16 cellular contexts compared by ENCODE assay signal in the genomic region with DNA sequence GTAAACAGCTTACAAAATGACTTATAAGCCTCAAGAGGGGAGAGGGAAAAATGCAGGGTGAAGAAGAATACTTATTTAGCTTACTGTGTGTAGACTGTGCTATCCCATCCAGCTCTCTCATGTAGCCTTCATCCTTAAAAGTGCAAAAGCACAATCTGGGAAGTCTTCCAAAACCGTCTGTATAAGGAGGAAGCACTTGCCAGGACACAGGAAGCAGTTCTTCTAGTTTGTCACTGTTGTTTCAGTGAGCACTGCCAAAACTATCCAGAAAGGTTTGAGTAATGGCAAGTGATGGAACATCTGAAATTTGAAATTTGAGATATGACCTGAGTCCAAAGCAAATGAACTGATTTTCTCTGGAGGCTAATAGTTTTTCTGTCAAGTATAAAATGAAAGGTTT.
DNase-seq lines count a peak whose midpoint lies in the region; FAIRE-seq and TF ChIP-seq lines count a peak whose summit lies in the region.
"Had no signal": no experiment of that assay in that cellular context is flagged by ENCODE, and none has a peak within 500 bp of the region (broad histone marks: within the 10 kb centered on the region; RNA-seq: fewer than 3 reads in every experiment).

No MANE protein-coding gene starts in this region.

- no peaks in the 10 kb centered on the region for H3K36me3 ChIP-seq in H1 (ENCODE audit: control insufficient read depth in 2 of 4, insufficient read depth in 4 of 4, low read length in 3 of 4)
- no peaks in the 10 kb centered on the region for H3K36me3 ChIP-seq in thymus (ENCODE audit: control insufficient read depth, insufficient read depth)
- H3K36me3 ChIP-seq: BLaER1 had no signal

- DNase-seq in NCI-H2171 treated with DMSO at 0.1 percent for 48 hours (lab: John Stamatoyannopoulos, UW) = peak; percentile 13
- no peak for DNase-seq in NCI-H2171 (lab: John Stamatoyannopoulos, UW)
- DNase-seq in NCI-H226 = peak; percentile 6
- DNase-seq in H1 (ENCODE audit: low read depth in 1 of 2, low spot score in 2 of 2) = no peak
- no peak for DNase-seq in NCI-H2107 (lab: John Stamatoyannopoulos, UW)
- no peak for DNase-seq in GM10248 (ENCODE audit: extremely low spot score)
- no peak for DNase-seq in GM03348 (ENCODE audit: low spot score)
- DNase-seq: CD8-positive, alpha-beta T cell; H7; NCI-H1417 treated with DMSO at 0.1 percent for 48 hours; NCI-H2029; NCI-H345 had no signal

- no peak overlapping the region for H2BK5ac ChIP-seq in H1 (ENCODE audit: low read depth, low read length)

- no peaks in the 10 kb centered on the region for H3K9me3 ChIP-seq in H1 (ENCODE audit: insufficient read depth in 2 of 2, low read depth in 1 of 2, low read length in 1 of 2)
- H3K9me3 ChIP-seq in thymus (ENCODE audit: control insufficient read depth) = no peaks in the 10 kb centered on the region
- H3K9me3 ChIP-seq: BLaER1 had no signal

- H3K23ac ChIP-seq in H1 (ENCODE audit: insufficient read length) = no peak overlapping the region

- H4K8ac ChIP-seq in H1 (ENCODE audit: extremely low read depth, insufficient read depth, low read length) = no peak overlapping the region

- no peak overlapping the region for H2BK20ac ChIP-seq in H1 (ENCODE audit: low read length)

- no peak overlapping the region for H2BK120ac ChIP-seq in H1 (replicated peaks; ENCODE audit: low read depth, low read length)

- FAIRE-seq in H1 (lab: Jason Lieb, UNC) = no peak
- FAIRE-seq: GM19239 had no signal

- H3K56ac ChIP-seq in H1 (replicated peaks; ENCODE audit: insufficient read length, low read depth, low read length) = no peak overlapping the region

- no peaks in the 10 kb centered on the region for H3K27me3 ChIP-seq in H1 (replicated peaks in 1 of 4; ENCODE audit: control insufficient read depth in 3 of 4, extremely low read depth in 1 of 4, insufficient read depth in 3 of 4, low read length in 3 of 4)
- H3K27me3 ChIP-seq in thymus (ENCODE audit: control insufficient read depth, insufficient read depth) = no peaks in the 10 kb centered on the region
- H3K27me3 ChIP-seq: BLaER1 had no signal

- POLR2A ChIA-PET in H1 (lab: Charles Lee; ENCODE audit: partially characterized antibody) (no interaction called here), GM10248 (lab: Yijun Ruan, JAX) (no interaction called here)

- WGBS in H1 (ENCODE audit: extremely low coverage in 1 of 2, insufficient coverage in 1 of 2, insufficient read length in 1 of 2, insufficient replicate concordance in 2 of 2, low coverage in 1 of 2, low lambda C conversion rate in 2 of 2, missing lambda C conversion rate in 1 of 2), 2 experiments = 71% methylated on average over 1 of the region's 1 CpG; no CpG with 5 or more reads in 1 of the 2 experiments
- WGBS in thymus = 11% methylated on average over 1 of the region's 1 CpG

- H3K9ac ChIP-seq in H1 (replicated peaks in 1 of 4; ENCODE audit: extremely low read depth in 1 of 4, low read depth in 3 of 4, low read length in 3 of 4) = no peak overlapping the region
- H3K9ac ChIP-seq: BLaER1 had no signal

- H3K27ac ChIP-seq in H1 (ENCODE audit: low read depth, low read length) = no peak overlapping the region
- H3K27ac ChIP-seq in thymus (ENCODE audit: low read depth) = peak overlapping the region; percentile 31
- H3K27ac ChIP-seq: BLaER1, SK-N-MC had no signal

- no peaks in the 10 kb centered on the region for H3K79me2 ChIP-seq in H1 (ENCODE audit: control insufficient read depth in 1 of 2, insufficient read depth in 2 of 2, low read length in 2 of 2)

- H3K4me1 ChIP-seq in H1 (replicated peaks in 1 of 4; ENCODE audit: control insufficient read depth in 3 of 4, insufficient read depth in 4 of 4, low read length in 3 of 4) (no peaks in the 10 kb centered on the region), thymus (ENCODE audit: control insufficient read depth, insufficient read depth, low read length) (no peaks in the 10 kb centered on the region)
- H3K4me1 ChIP-seq: BLaER1 had no signal

- no peak overlapping the region for H3K4me2 ChIP-seq in H1 (ENCODE audit: insufficient read depth in 1 of 2, low read depth in 2 of 2, low read length in 2 of 2)
- H3K4me2 ChIP-seq: BLaER1 had no signal

- H2AK5ac ChIP-seq in H1 (ENCODE audit: low read depth, low read length) = no peak overlapping the region

- H3K79me1 ChIP-seq in H1 (ENCODE audit: low read depth, low read length) = no peaks in the 10 kb centered on the region

- no peak overlapping the region for H4K91ac ChIP-seq in H1 (replicated peaks; ENCODE audit: insufficient read length, low read length)

- TF ChIP-seq POLR2A in H1 (IDR thresholded peaks at IDR 0.05; ENCODE audit: control extremely low read depth in 1 of 2, low read depth in 2 of 2, low read length in 2 of 2) = no peak

- CTCF ChIA-PET in H1 (lab: Charles Lee; ENCODE audit: partially characterized antibody) = interaction anchor here (0.7 to 1.4 kb wide), 2 partner anchors 56 to 97 kb away, joined by 3 read pairs; no protein-coding TSS in a partner anchor
- CTCF ChIA-PET in GM10248 (lab: Yijun Ruan, JAX) = no interaction called here

- H3K4ac ChIP-seq in H1 (replicated peaks; ENCODE audit: insufficient read length, low read depth, low read length) = no peak overlapping the region

- no peak for TF ChIP-seq RAD21 in H1 (IDR thresholded peaks at IDR 0.05 in 1 of 2, conservative IDR thresholded peaks at IDR 0.05 in 1 of 2; ENCODE audit: low read depth in 2 of 2, low read length in 2 of 2)

- no peak for TF ChIP-seq CTCF in H1 (IDR thresholded peaks at IDR 0.05; ENCODE audit: control extremely low read depth in 1 of 3, insufficient read depth in 1 of 3, low read depth in 1 of 3, low read length in 3 of 3)
- TF ChIP-seq CTCF in GM10248 (IDR thresholded peaks at IDR 0.05; ENCODE audit: control extremely low read depth, extremely low read depth, low read depth, missing control alignments) = no peak

- no peak overlapping the region for H2BK12ac ChIP-seq in H1 (ENCODE audit: low read depth, low read length)

- 0 out of 2 replicates have a peak overlapping the region, but pooled peaks have one; percentile 43 for H2AFZ ChIP-seq in H1 (ENCODE audit: low read length)

- H2BK15ac ChIP-seq in H1 (ENCODE audit: low read length) = no peak overlapping the region

- no peaks in the 10 kb centered on the region for H3K23me2 ChIP-seq in H1 (ENCODE audit: low read depth, low read length)

- no peak overlapping the region for H3K14ac ChIP-seq in H1 (ENCODE audit: insufficient read length)

- no peak overlapping the region for H4K5ac ChIP-seq in H1 (ENCODE audit: insufficient read length, low read depth, low read length)

- TF ChIP-seq EP300 in H1 (IDR thresholded peaks at IDR 0.05; ENCODE audit: borderline replicate concordance in 1 of 2, low read depth in 2 of 2, low read length in 2 of 2) = no peak

- no peaks in the 10 kb centered on the region for H4K20me1 ChIP-seq in H1 (replicated peaks in 1 of 2; ENCODE audit: control insufficient read depth in 1 of 2, insufficient read depth in 2 of 2, low read length in 2 of 2)
- H4K20me1 ChIP-seq: BLaER1 had no signal

- H3K18ac ChIP-seq in H1 (ENCODE audit: extremely low read depth, low read length) = no peak overlapping the region

- H3K4me3 ChIP-seq in H1 (ENCODE audit: extremely low read depth in 1 of 4, insufficient read depth in 2 of 4, low read depth in 3 of 4, low read length in 4 of 4) (no peak overlapping the region), thymus (ENCODE audit: low read length) (no peak overlapping the region)
- H3K4me3 ChIP-seq: BLaER1, SK-N-MC had no signal

TF ChIP-seq in H1, 55 proteins besides CTCF, POLR2A, EP300 and RAD21:
- TF ChIP-seq BRCA1 (IDR thresholded peaks at IDR 0.05; ENCODE audit: low read depth, low read length) (no peak), TEAD4 (IDR thresholded peaks at IDR 0.05; ENCODE audit: low read depth, low read length) (no peak), BCL11A (IDR thresholded peaks at IDR 0.05; ENCODE audit: low read depth in 2 of 2, low read length in 2 of 2) (no peak), TCF12 (IDR thresholded peaks at IDR 0.05; ENCODE audit: low read depth, low read length) (no peak), ZNF274 (IDR thresholded peaks at IDR 0.05; ENCODE audit: borderline replicate concordance, extremely low read depth, low read length) (no peak), KDM4A (IDR thresholded peaks at IDR 0.05; ENCODE audit: low read depth, low read length, severe bottlenecking) (no peak), RNF2 (IDR thresholded peaks at IDR 0.05; ENCODE audit: borderline replicate concordance, low read depth, low read length, missing control alignments, poor library complexity, severe bottlenecking) (no peak)
- TF ChIP-seq, protein P1, sequence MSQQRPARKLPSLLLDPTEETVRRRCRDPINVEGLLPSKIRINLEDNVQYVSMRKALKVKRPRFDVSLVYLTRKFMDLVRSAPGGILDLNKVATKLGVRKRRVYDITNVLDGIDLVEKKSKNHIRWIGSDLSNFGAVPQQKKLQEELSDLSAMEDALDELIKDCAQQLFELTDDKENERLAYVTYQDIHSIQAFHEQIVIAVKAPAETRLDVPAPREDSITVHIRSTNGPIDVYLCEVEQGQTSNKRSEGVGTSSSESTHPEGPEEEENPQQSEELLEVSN (IDR thresholded peaks at IDR 0.05) = no peak

Comparison
In these comparisons a context has a peak if more than half of its experiments do, and no peak if none do; other contexts are left out.
1. DNase-seq: peak in NCI-H2171 treated with DMSO at 0.1 percent for 48 hours (single experiment) and NCI-H226 (single experiment); none in NCI-H2171 (single experiment), H1 (0 of 2), NCI-H2107 (single experiment), GM10248 (single experiment) and GM03348 (single experiment).